2 cellular contexts compared by ENCODE assay signal in the genomic region with DNA sequence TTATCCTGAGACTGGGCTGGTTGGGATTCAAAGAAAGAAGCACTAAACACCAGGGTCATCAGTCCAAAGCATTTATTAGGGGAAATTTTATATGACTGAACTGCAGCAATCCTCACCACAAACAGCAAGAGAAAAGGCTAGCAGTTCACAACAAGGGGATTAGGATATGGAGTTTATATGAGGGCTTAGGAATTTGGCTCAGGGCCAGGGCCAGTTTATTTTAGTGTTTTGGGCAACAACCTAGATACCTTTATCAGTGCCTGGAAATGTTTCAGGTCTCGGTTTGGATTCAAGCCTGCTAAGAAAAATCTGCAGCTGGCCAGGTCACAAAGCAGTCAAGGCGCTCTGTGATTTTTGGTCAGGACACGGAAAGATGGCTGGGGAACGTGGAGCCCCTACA.
A peak's percentile ranks its signal among the peaks of the same experiment; 100 is the strongest.
TF ChIP-seq lines count a peak whose summit lies in the region.

No MANE protein-coding gene starts in this region.

TF ChIP-seq in HEK293, 187 proteins besides CTCF, POLR2A, EP300 and RAD21 (continued from another document):
- TF ChIP-seq, protein P1, sequence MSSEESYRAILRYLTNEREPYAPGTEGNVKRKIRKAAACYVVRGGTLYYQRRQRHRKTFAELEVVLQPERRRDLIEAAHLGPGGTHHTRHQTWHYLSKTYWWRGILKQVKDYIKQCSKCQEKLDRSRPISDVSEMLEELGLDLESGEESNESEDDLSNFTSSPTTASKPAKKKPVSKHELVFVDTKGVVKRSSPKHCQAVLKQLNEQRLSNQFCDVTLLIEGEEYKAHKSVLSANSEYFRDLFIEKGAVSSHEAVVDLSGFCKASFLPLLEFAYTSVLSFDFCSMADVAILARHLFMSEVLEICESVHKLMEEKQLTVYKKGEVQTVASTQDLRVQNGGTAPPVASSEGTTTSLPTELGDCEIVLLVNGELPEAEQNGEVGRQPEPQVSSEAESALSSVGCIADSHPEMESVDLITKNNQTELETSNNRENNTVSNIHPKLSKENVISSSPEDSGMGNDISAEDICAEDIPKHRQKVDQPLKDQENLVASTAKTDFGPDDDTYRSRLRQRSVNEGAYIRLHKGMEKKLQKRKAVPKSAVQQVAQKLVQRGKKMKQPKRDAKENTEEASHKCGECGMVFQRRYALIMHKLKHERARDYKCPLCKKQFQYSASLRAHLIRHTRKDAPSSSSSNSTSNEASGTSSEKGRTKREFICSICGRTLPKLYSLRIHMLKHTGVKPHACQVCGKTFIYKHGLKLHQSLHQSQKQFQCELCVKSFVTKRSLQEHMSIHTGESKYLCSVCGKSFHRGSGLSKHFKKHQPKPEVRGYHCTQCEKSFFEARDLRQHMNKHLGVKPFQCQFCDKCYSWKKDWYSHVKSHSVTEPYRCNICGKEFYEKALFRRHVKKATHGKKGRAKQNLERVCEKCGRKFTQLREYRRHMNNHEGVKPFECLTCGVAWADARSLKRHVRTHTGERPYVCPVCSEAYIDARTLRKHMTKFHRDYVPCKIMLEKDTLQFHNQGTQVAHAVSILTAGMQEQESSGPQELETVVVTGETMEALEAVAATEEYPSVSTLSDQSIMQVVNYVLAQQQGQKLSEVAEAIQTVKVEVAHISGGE (tag by site-specific recombination; conservative IDR thresholded peaks at IDR 0.05; ENCODE audit: low read depth), result no peak
- TF ChIP-seq FEZF1 (tag by site-specific recombination; IDR thresholded peaks at IDR 0.05) (peak; percentile 88), ZNF701 (tag by site-specific recombination; IDR thresholded peaks at IDR 0.05) (no peak), ZNF155 (tag by site-specific recombination; IDR thresholded peaks at IDR 0.05) (no peak), ZNF596 (tag by site-specific recombination; IDR thresholded peaks at IDR 0.05) (no peak), MEIS1 (CRISPR knock-in tag; IDR thresholded peaks at IDR 0.05; ENCODE audit: borderline replicate concordance) (no peak), IKZF3 (tag by site-specific recombination; IDR thresholded peaks at IDR 0.05) (no peak), SALL2 (tag by site-specific recombination; IDR thresholded peaks at IDR 0.05; ENCODE audit: borderline replicate concordance) (no peak), ZNF423 (tag by site-specific recombination; IDR thresholded peaks at IDR 0.05) (no peak), GLI4 (tag by site-specific recombination; IDR thresholded peaks at IDR 0.05) (no peak), ZNF658 (tag by site-specific recombination; IDR thresholded peaks at IDR 0.05) (no peak), ZNF248 (tag by site-specific recombination; IDR thresholded peaks at IDR 0.05) (no peak)
- TF ChIP-seq, protein P2, sequence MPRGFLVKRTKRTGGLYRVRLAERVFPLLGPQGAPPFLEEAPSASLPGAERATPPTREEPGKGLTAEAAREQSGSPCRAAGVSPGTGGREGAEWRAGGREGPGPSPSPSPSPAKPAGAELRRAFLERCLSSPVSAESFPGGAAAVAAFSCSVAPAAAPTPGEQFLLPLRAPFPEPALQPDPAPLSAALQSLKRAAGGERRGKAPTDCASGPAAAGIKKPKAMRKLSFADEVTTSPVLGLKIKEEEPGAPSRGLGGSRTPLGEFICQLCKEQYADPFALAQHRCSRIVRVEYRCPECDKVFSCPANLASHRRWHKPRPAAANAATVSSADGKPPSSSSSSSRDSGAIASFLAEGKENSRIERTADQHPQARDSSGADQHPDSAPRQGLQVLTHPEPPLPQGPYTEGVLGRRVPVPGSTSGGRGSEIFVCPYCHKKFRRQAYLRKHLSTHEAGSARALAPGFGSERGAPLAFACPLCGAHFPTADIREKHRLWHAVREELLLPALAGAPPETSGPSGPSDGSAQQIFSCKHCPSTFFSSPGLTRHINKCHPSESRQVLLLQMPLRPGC (tag by site-specific recombination; IDR thresholded peaks at IDR 0.05), result no peak
- TF ChIP-seq, protein P3, sequence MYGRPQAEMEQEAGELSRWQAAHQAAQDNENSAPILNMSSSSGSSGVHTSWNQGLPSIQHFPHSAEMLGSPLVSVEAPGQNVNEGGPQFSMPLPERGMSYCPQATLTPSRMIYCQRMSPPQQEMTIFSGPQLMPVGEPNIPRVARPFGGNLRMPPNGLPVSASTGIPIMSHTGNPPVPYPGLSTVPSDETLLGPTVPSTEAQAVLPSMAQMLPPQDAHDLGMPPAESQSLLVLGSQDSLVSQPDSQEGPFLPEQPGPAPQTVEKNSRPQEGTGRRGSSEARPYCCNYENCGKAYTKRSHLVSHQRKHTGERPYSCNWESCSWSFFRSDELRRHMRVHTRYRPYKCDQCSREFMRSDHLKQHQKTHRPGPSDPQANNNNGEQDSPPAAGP (tag by site-specific recombination; IDR thresholded peaks at IDR 0.05), result no peak

TF ChIP-seq in K562, 482 proteins besides CTCF, POLR2A, EP300 and RAD21 (continued from another document):
- TF ChIP-seq, protein P4, sequence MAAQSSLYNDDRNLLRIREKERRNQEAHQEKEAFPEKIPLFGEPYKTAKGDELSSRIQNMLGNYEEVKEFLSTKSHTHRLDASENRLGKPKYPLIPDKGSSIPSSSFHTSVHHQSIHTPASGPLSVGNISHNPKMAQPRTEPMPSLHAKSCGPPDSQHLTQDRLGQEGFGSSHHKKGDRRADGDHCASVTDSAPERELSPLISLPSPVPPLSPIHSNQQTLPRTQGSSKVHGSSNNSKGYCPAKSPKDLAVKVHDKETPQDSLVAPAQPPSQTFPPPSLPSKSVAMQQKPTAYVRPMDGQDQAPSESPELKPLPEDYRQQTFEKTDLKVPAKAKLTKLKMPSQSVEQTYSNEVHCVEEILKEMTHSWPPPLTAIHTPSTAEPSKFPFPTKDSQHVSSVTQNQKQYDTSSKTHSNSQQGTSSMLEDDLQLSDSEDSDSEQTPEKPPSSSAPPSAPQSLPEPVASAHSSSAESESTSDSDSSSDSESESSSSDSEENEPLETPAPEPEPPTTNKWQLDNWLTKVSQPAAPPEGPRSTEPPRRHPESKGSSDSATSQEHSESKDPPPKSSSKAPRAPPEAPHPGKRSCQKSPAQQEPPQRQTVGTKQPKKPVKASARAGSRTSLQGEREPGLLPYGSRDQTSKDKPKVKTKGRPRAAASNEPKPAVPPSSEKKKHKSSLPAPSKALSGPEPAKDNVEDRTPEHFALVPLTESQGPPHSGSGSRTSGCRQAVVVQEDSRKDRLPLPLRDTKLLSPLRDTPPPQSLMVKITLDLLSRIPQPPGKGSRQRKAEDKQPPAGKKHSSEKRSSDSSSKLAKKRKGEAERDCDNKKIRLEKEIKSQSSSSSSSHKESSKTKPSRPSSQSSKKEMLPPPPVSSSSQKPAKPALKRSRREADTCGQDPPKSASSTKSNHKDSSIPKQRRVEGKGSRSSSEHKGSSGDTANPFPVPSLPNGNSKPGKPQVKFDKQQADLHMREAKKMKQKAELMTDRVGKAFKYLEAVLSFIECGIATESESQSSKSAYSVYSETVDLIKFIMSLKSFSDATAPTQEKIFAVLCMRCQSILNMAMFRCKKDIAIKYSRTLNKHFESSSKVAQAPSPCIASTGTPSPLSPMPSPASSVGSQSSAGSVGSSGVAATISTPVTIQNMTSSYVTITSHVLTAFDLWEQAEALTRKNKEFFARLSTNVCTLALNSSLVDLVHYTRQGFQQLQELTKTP (IDR thresholded peaks at IDR 0.05; ENCODE audit: low read depth in 1 of 2, partially characterized antibody in 2 of 2), result no peak
- TF ChIP-seq, protein P5, sequence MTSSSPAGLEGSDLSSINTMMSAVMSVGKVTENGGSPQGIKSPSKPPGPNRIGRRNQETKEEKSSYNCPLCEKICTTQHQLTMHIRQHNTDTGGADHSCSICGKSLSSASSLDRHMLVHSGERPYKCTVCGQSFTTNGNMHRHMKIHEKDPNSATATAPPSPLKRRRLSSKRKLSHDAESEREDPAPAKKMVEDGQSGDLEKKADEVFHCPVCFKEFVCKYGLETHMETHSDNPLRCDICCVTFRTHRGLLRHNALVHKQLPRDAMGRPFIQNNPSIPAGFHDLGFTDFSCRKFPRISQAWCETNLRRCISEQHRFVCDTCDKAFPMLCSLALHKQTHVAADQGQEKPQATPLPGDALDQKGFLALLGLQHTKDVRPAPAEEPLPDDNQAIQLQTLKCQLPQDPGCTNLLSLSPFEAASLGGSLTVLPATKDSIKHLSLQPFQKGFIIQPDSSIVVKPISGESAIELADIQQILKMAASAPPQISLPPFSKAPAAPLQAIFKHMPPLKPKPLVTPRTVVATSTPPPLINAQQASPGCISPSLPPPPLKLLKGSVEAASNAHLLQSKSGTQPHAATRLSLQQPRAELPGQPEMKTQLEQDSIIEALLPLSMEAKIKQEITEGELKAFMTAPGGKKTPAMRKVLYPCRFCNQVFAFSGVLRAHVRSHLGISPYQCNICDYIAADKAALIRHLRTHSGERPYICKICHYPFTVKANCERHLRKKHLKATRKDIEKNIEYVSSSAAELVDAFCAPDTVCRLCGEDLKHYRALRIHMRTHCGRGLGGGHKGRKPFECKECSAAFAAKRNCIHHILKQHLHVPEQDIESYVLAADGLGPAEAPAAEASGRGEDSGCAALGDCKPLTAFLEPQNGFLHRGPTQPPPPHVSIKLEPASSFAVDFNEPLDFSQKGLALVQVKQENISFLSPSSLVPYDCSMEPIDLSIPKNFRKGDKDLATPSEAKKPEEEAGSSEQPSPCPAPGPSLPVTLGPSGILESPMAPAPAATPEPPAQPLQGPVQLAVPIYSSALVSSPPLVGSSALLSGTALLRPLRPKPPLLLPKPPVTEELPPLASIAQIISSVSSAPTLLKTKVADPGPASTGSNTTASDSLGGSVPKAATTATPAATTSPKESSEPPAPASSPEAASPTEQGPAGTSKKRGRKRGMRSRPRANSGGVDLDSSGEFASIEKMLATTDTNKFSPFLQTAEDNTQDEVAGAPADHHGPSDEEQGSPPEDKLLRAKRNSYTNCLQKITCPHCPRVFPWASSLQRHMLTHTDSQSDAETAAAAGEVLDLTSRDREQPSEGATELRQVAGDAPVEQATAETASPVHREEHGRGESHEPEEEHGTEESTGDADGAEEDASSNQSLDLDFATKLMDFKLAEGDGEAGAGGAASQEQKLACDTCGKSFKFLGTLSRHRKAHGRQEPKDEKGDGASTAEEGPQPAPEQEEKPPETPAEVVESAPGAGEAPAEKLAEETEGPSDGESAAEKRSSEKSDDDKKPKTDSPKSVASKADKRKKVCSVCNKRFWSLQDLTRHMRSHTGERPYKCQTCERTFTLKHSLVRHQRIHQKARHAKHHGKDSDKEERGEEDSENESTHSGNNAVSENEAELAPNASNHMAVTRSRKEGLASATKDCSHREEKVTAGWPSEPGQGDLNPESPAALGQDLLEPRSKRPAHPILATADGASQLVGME (CRISPR knock-in tag; IDR thresholded peaks at IDR 0.05), result no peak
- TF ChIP-seq, protein P6, sequence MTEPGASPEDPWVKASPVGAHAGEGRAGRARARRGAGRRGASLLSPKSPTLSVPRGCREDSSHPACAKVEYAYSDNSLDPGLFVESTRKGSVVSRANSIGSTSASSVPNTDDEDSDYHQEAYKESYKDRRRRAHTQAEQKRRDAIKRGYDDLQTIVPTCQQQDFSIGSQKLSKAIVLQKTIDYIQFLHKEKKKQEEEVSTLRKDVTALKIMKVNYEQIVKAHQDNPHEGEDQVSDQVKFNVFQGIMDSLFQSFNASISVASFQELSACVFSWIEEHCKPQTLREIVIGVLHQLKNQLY (CRISPR knock-in tag; conservative IDR thresholded peaks at IDR 0.05), result no peak
- TF ChIP-seq PHB (CRISPR knock-in tag; IDR thresholded peaks at IDR 0.05) (no peak), DNMT1 (IDR thresholded peaks at IDR 0.05) (no peak), NFIX (CRISPR knock-in tag; IDR thresholded peaks at IDR 0.05; ENCODE audit: low read depth) (peak; percentile 39; the same call in 1 of the 2 replicates), NCOA1 (IDR thresholded peaks at IDR 0.05; ENCODE audit: low read depth) (no peak), KDM1A (IDR thresholded peaks at IDR 0.05) (peak in 1 of 2 experiments; percentile 66; a peak in 2 of 4 replicates), POLR2H (tag; IDR thresholded peaks at IDR 0.05; ENCODE audit: low read depth) (no peak), CHD4 (IDR thresholded peaks at IDR 0.05; ENCODE audit: insufficient read depth, insufficient replicate concordance, low read depth, low read length, poor library complexity, severe bottlenecking) (no peak), DDX20 (tag; IDR thresholded peaks at IDR 0.05; ENCODE audit: low read depth) (no peak), CREB1 (IDR thresholded peaks at IDR 0.05) (no peak), CREB1 (CRISPR knock-in tag; IDR thresholded peaks at IDR 0.05) (no peak)
